8 cellular contexts compared by ENCODE assay signal in genomic region chr14:55191881-55192616, GRCh38. TPM values are rescaled to one million over a fixed set of nuclear protein-coding genes. Genes with fewer than 3 reads are reported as not detected.
DNase-seq lines count a peak whose midpoint lies in the region; TF ChIP-seq lines count a peak whose summit lies in the region.

No MANE protein-coding gene starts in this region.

- H3K4me2 ChIP-seq in OCI-LY3 (ENCODE audit: low read length): peak overlapping the region; percentile 82
- H3K4me2 ChIP-seq in parathyroid adenoma (ENCODE audit: low read length): peak overlapping the region; percentile 70

- 0 out of 2 replicates have a peak, but pooled peaks cover 4% of the 10 kb centered on the region for H4K20me1 ChIP-seq in OCI-LY3 (ENCODE audit: insufficient read depth, low read length)

- H3K36me3 ChIP-seq in OCI-LY3 (replicated peaks; ENCODE audit: low read depth, low read length): peaks cover 15% of the 10 kb centered on the region
- no peaks in the 10 kb centered on the region for H3K36me3 ChIP-seq in parathyroid adenoma (ENCODE audit: control insufficient read depth, insufficient read depth, low read length)

- H3K9ac ChIP-seq in OCI-LY3 (ENCODE audit: low read length) (peak overlapping the region; percentile 61), parathyroid adenoma (no peak overlapping the region)

- peaks cover 3% of the 10 kb centered on the region for H3K36me3 Mint-ChIP-seq in activated CD4-positive, alpha-beta T cell treated with anti-CD3 and anti-CD28 coated beads, Interleukin-2, amount 10 ng/mL, durations not matched to agents 24 days and 14 days (ENCODE audit: low read depth)
- no peaks in the 10 kb centered on the region for H3K36me3 Mint-ChIP-seq in endothelial cell (ENCODE audit: low read depth, unreplicated experiment)

- peak overlapping the region; percentile 94 for H3K4me3 Mint-ChIP-seq in activated CD4-positive, alpha-beta T cell treated with anti-CD3 and anti-CD28 coated beads, Interleukin-2, amount 10 ng/mL, durations not matched to agents 24 days and 14 days
- peak overlapping the region; percentile 99 for H3K4me3 Mint-ChIP-seq in endothelial cell (ENCODE audit: unreplicated experiment)

- H3K4me3 ChIP-seq in OCI-LY3 (ENCODE audit: low read length) (peak overlapping the region; percentile 89), parathyroid adenoma (ENCODE audit: low read depth, low read length) (peak overlapping the region; percentile 61)

- H3K4me1 ChIP-seq in OCI-LY3 (ENCODE audit: low read length): peaks cover 14% of the 10 kb centered on the region
- H3K4me1 ChIP-seq in parathyroid adenoma: no peaks in the 10 kb centered on the region

- peak overlapping the region; percentile 2 for H3K27ac Mint-ChIP-seq in activated CD4-positive, alpha-beta T cell treated with anti-CD3 and anti-CD28 coated beads, Interleukin-2, amount 10 ng/mL, durations not matched to agents 24 days and 14 days
- H3K27ac Mint-ChIP-seq in endothelial cell (ENCODE audit: unreplicated experiment): no peak overlapping the region

- H3K9me3 ChIP-seq in OCI-LY3 (ENCODE audit: insufficient read depth, low read length) (no peaks in the 10 kb centered on the region), parathyroid adenoma (ENCODE audit: control insufficient read depth, low read length) (no peaks in the 10 kb centered on the region)

- H3K9me3 Mint-ChIP-seq in activated CD4-positive, alpha-beta T cell treated with anti-CD3 and anti-CD28 coated beads, Interleukin-2, amount 10 ng/mL, durations not matched to agents 24 days and 14 days: no peaks in the 10 kb centered on the region
- no peaks in the 10 kb centered on the region for H3K9me3 Mint-ChIP-seq in endothelial cell (ENCODE audit: unreplicated experiment)

- H2AFZ ChIP-seq in OCI-LY3 (ENCODE audit: low read depth, low read length) (peak overlapping the region; percentile 90), parathyroid adenoma (peak overlapping the region; percentile 92)

- no peaks in the 10 kb centered on the region for H3K27me3 ChIP-seq in OCI-LY3 (ENCODE audit: low read depth, low read length)
- H3K27me3 ChIP-seq in parathyroid adenoma (ENCODE audit: control insufficient read depth, insufficient read depth, low read length): no peaks in the 10 kb centered on the region

- intact Hi-C loops in activated CD4-positive, alpha-beta T cell treated with anti-CD3 and anti-CD28 coated beads, Interleukin-2, amount 10 ng/mL, durations not matched to agents 24 days and 14 days (cut with micrococcal nuclease): loop anchor here (1.0 to 2.0 kb wide), 2 partner anchors 79 to 165 kb away; partner anchors contain the start of genes FBXO34, SOCS4 and WDHD1

- TF ChIP-seq CTCF in OCI-LY3 (IDR thresholded peaks at IDR 0.05; ENCODE audit: low read depth, low read length) (no peak), endothelial cell (IDR thresholded peaks at IDR 0.05; ENCODE audit: unreplicated experiment) (no peak), parathyroid adenoma (IDR thresholded peaks at IDR 0.05) (no peak)

- H3K27me3 Mint-ChIP-seq in activated CD4-positive, alpha-beta T cell treated with anti-CD3 and anti-CD28 coated beads, Interleukin-2, amount 10 ng/mL, durations not matched to agents 24 days and 14 days: no peaks in the 10 kb centered on the region
- H3K27me3 Mint-ChIP-seq in endothelial cell (ENCODE audit: unreplicated experiment): no peaks in the 10 kb centered on the region

- H3K4me1 Mint-ChIP-seq in activated CD4-positive, alpha-beta T cell treated with anti-CD3 and anti-CD28 coated beads, Interleukin-2, amount 10 ng/mL, durations not matched to agents 24 days and 14 days: peaks cover 33% of the 10 kb centered on the region
- peaks cover 21% of the 10 kb centered on the region for H3K4me1 Mint-ChIP-seq in endothelial cell (ENCODE audit: unreplicated experiment)

- DNase-seq in activated CD4-positive, alpha-beta T cell treated with anti-CD3 and anti-CD28 coated beads, Interleukin-2, amount 10 ng/mL, durations not matched to agents 24 days and 14 days: no peak
- DNase-seq in activated CD4-positive, alpha-beta T cell treated with anti-CD3 and anti-CD28 coated beads, Interleukin-2, amount 50 U/mL, for 1 hour: no peak
- DNase-seq in endothelial cell (ENCODE audit: low spot score): no peak
- DNase-seq in glomerular visceral epithelial cell (ENCODE audit: extremely low spot score): no peak
- DNase-seq in kidney tubule cell (ENCODE audit: low spot score): no peak
- no peak for DNase-seq in NCI-H2081 (lab: John Stamatoyannopoulos, UW)

- H3K79me2 ChIP-seq in OCI-LY3 (ENCODE audit: low read length): peaks cover 38% of the 10 kb centered on the region
- no peaks in the 10 kb centered on the region for H3K79me2 ChIP-seq in parathyroid adenoma

- H3K27ac ChIP-seq in OCI-LY3 (ENCODE audit: low read length) (no peak overlapping the region), parathyroid adenoma (peak overlapping the region; percentile 6)

RNA-seq across cellular contexts. Expression of gene DLGAP5, which starts 0.7 kb away (rescaled TPM):
- total RNA-seq in activated CD4-positive, alpha-beta T cell treated with anti-CD3 and anti-CD28 coated beads, Interleukin-2, amount 10 ng/mL, durations not matched to agents 24 days and 14 days: 28.7 and 32.4 TPM in 2 replicates
- 12.8 TPM for total RNA-seq in endothelial cell (ENCODE audit: unreplicated experiment)
